8 cellular contexts compared by ENCODE assay signal in the genomic region with DNA sequence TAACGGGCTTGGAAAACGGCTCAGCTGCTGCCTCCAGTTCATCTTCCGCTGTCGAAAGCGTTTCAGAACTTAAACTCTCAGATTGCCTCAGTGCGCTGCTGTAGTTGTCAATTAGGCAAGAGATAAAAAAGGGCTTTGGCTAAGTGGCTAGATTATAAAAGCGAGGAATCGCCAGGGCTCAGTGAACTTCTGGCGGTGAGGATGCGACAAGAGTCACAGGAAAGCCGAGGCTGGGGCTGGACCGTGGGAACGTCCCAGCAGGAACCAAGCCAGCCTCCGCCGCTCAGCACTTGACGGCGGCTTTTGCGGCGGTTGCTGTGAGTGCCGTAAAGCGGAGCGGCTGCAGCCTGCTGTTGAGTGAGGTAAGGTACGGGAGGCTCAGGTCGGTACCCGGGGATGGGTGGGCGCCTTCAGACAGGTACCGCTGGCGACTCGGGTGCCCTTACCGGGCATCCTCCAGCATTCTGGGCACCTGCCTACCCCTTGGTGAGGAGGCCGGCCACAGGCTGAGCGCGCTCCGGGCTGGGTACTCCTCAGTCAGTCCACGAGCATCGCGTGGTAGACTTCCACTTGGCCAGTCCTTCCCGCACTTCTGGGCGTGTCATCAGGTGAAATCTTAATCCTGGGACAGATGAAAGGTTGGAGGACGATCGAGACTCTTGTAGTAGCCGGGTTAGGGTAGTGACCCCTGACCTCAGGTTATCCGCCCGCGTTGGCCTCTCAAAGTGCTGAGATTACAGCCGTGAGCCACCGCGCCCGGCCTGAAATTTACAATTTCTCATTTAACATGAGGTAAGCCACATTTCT. TPM values are rescaled to one million over a fixed set of nuclear protein-coding genes. Genes with fewer than 3 reads are reported as not detected.
DNase-seq lines count a peak whose midpoint lies in the region; ATAC-seq and TF ChIP-seq lines count a peak whose summit lies in the region.

A gene (plus strand): TSS at position 328 of the 807 bp plus-strand sequence. CDS start 16,902 bp downstream, outside the sequence.

- H3K4me3 Mint-ChIP-seq in GM23338 = peak within 1 kb of the TSS; percentile 89
- H3K4me3 Mint-ChIP-seq in neural crest cell = peak within 1 kb of the TSS; percentile 97

- no peak within 1 kb of the TSS for H3K27ac ChIP-seq in GM23338 (ENCODE audit: low read depth)
- peak within 1 kb of the TSS; percentile 26 for H3K27ac ChIP-seq in stomach smooth muscle (ENCODE audit: low read length)

- H3K27me3 ChIP-seq in GM23338 (ENCODE audit: insufficient read depth) = no peaks in the 10 kb centered on the region; the same call in 1 of the 2 replicates
- no peaks in the 10 kb centered on the region for H3K27me3 ChIP-seq in stomach smooth muscle (ENCODE audit: control insufficient read depth in 1 of 2, insufficient read depth in 2 of 2, low read length in 2 of 2)

- peaks cover 6% of the 10 kb centered on the region; the same call in 1 of the 2 replicates for H3K4me1 ChIP-seq in GM23338 (ENCODE audit: insufficient read depth)
- peaks cover 3% of the 10 kb centered on the region for H3K4me1 ChIP-seq in stomach smooth muscle (ENCODE audit: control insufficient read depth, insufficient read depth, low read length)

- H3K9me3 Mint-ChIP-seq in GM23338 (peaks cover 43% of the 10 kb centered on the region), neural crest cell (peaks cover 17% of the 10 kb centered on the region)

- H3K79me2 ChIP-seq in GM23338 (replicated peaks; ENCODE audit: insufficient read depth) = peaks cover 15% of the 10 kb centered on the region

- H3K4me1 Mint-ChIP-seq in GM23338 = peaks cover 7% of the 10 kb centered on the region; the same call in 2 of the 3 replicates
- peaks cover 23% of the 10 kb centered on the region for H3K4me1 Mint-ChIP-seq in neural crest cell

- peaks cover 11% of the 10 kb centered on the region for H3K27me3 Mint-ChIP-seq in GM23338 (ENCODE audit: insufficient read depth, low read depth, poor library complexity)
- H3K27me3 Mint-ChIP-seq in neural crest cell (ENCODE audit: low read depth) = peaks cover 11% of the 10 kb centered on the region

- H3K36me3 Mint-ChIP-seq in GM23338 (ENCODE audit: low read depth) = peaks cover 40% of the 10 kb centered on the region
- H3K36me3 Mint-ChIP-seq in neural crest cell (ENCODE audit: low read depth) = peaks cover 35% of the 10 kb centered on the region

- H3K9ac ChIP-seq in stomach smooth muscle (ENCODE audit: low read length in 2 of 2) = peak within 1 kb of the TSS; percentile 69 to 77

- no peaks in the 10 kb centered on the region for H4K20me1 ChIP-seq in GM23338 (replicated peaks; ENCODE audit: insufficient read depth)

- H3K4me2 ChIP-seq in GM23338 = peak within 1 kb of the TSS; percentile 93

- H3K36me3 ChIP-seq in GM23338 (ENCODE audit: insufficient read depth) (peaks cover 9% of the 10 kb centered on the region), stomach smooth muscle (ENCODE audit: control insufficient read depth in 2 of 2, insufficient read depth in 2 of 2, low read length in 2 of 2) (no peaks in the 10 kb centered on the region)

- peak; percentile 96 for ATAC-seq in GM23338

- DNase-seq in ELF-1 (ENCODE audit: low read depth, low spot score) (peak; percentile 94), GM23338 (ENCODE audit: low spot score) (peak; percentile 94), Kasumi-1 (lab: John Stamatoyannopoulos, UW) (peak; percentile 81 to 82), SHP77 (lab: John Stamatoyannopoulos, UW) (peak; percentile 59 to 88), fibroblast of villous mesenchyme (ENCODE audit: low read depth) (peak; percentile 83), neural crest cell (ENCODE audit: low read depth, low spot score) (peak; percentile 76)
- peak; percentile 67 for DNase-seq in activated effector memory CD4-positive, alpha-beta T cell treated with Interleukin-2 at 50 U/mL for 16 hours

- H3K4me3 ChIP-seq in GM23338 = peak within 1 kb of the TSS; percentile 72
- H3K4me3 ChIP-seq in fibroblast of villous mesenchyme (ENCODE audit: low read depth, low read length) = peak within 1 kb of the TSS; percentile 90
- peak within 1 kb of the TSS; percentile 83 to 97 for H3K4me3 ChIP-seq in stomach smooth muscle (ENCODE audit: low read length in 2 of 2)

- H3K9me3 ChIP-seq in stomach smooth muscle (ENCODE audit: control insufficient read depth in 2 of 2, low read length in 2 of 2) = no peaks in the 10 kb centered on the region

- peak within 1 kb of the TSS; percentile 100 for H2AFZ ChIP-seq in GM23338

- H3K9me2 ChIP-seq in GM23338 (ENCODE audit: insufficient read depth) = 0 out of 2 replicates have a peak, but pooled peaks cover 3% of the 10 kb centered on the region

- TF ChIP-seq CTCF in GM23338 (conservative IDR thresholded peaks at IDR 0.05; ENCODE audit: low read depth in 2 of 2) = no peak
- no peak for TF ChIP-seq CTCF in fibroblast of villous mesenchyme (IDR thresholded peaks at IDR 0.05; ENCODE audit: insufficient read depth, low read depth, low read length)
- TF ChIP-seq CTCF in neural crest cell (conservative IDR thresholded peaks at IDR 0.05) = no peak

- no peak within 1 kb of the TSS for H3K27ac Mint-ChIP-seq in GM23338
- H3K27ac Mint-ChIP-seq in neural crest cell (ENCODE audit: unreplicated experiment) = peak within 1 kb of the TSS; percentile 87

- no peaks in the 10 kb centered on the region for H3F3A ChIP-seq in GM23338 (replicated peaks; ENCODE audit: low read depth)

TF ChIP-seq in GM23338, 12 proteins besides CTCF, POLR2A, EP300 and RAD21 (continues in another document):
- no peak for TF ChIP-seq EZH2phosphoT487 (IDR thresholded peaks at IDR 0.05; ENCODE audit: unreplicated experiment)
- TF ChIP-seq, protein P1, sequence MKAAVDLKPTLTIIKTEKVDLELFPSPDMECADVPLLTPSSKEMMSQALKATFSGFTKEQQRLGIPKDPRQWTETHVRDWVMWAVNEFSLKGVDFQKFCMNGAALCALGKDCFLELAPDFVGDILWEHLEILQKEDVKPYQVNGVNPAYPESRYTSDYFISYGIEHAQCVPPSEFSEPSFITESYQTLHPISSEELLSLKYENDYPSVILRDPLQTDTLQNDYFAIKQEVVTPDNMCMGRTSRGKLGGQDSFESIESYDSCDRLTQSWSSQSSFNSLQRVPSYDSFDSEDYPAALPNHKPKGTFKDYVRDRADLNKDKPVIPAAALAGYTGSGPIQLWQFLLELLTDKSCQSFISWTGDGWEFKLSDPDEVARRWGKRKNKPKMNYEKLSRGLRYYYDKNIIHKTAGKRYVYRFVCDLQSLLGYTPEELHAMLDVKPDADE (IDR thresholded peaks at IDR 0.05) = 0 out of 2 replicates have a peak, but pooled peaks have one; percentile 54
- no peak for TF ChIP-seq NANOG (IDR thresholded peaks at IDR 0.05; ENCODE audit: borderline replicate concordance)
- TF ChIP-seq STAT1 (IDR thresholded peaks at IDR 0.05; ENCODE audit: unreplicated experiment) = no peak
- TF ChIP-seq ZNF331 (CRISPR knock-in tag; IDR thresholded peaks at IDR 0.05; ENCODE audit: low read depth) = no peak
- TF ChIP-seq POLR2AphosphoS5 (IDR thresholded peaks at IDR 0.05; ENCODE audit: low read depth) = peak; percentile 83
- TF ChIP-seq JUNB (IDR thresholded peaks at IDR 0.05; ENCODE audit: unreplicated experiment) = no peak
- TF ChIP-seq ZNF114 (CRISPR knock-in tag; IDR thresholded peaks at IDR 0.05) = no peak

RNA-seq across cellular contexts. Expression of the gene that starts here (rescaled TPM):
- total RNA-seq in GM23338 (2014; rRNA removed; shearing (Covaris generic)) = 9.9 and 32.6 TPM in 2 replicates
- 4.7 and 6.8 TPM in 2 replicates for polyA plus RNA-seq in GM23338 (2016; fragmentation: Nextera tagmentation; extraction: Ambion mirVana)
- total RNA-seq in fibroblast of villous mesenchyme = 33.2 and 44.0 TPM in 2 replicates
- total RNA-seq in neural crest cell = 18.3 and 19.7 TPM in 2 replicates
